ENCODE assay signal across 26 cellular contexts in genomic region chr11:7499046-7499445, GRCh38. TPM values are rescaled to one million over a fixed set of nuclear protein-coding genes. Genes with fewer than 3 reads are reported as not detected.
"Had no signal": no experiment of that assay in that cellular context is flagged by ENCODE, and none has a peak within 500 bp of the region (broad histone marks: within the 10 kb centered on the region; RNA-seq: fewer than 3 reads in every experiment).

No MANE protein-coding gene starts in this region.

- H3K27ac Mint-ChIP-seq: activated naive CD8-positive, alpha-beta T cell had no signal

- H3K4me3 Mint-ChIP-seq: activated naive CD8-positive, alpha-beta T cell; naive thymus-derived CD8-positive, alpha-beta T cell had no signal

- H3K9me3 Mint-ChIP-seq: naive thymus-derived CD8-positive, alpha-beta T cell had no signal

- DNase-seq: activated CD4-positive, alpha-beta T cell treated with anti-CD3 and anti-CD28 coated beads for 4 hours; activated CD4-positive, alpha-beta T cell treated with anti-CD3 and anti-CD28 coated beads, Interleukin-2, amount 50 U/mL, for 4 hours; activated effector memory CD4-positive, alpha-beta T cell treated with Interleukin-2 at 50 U/mL for 16 hours; activated naive CD4-positive, alpha-beta T cell treated with Interleukin-2 at 50 U/mL for 16 hours; adrenal gland; aorta; body of pancreas; cerebellar nuclear complex; colonic mucosa; dorsolateral prefrontal cortex; effector memory CD4-positive, alpha-beta T cell; glutamatergic neuron; kidney; left colon; mammary epithelial cell; midbrain; naive thymus-derived CD8-positive, alpha-beta T cell; stimulated activated CD4-positive, alpha-beta T cell treated with anti-CD3 and anti-CD28 coated beads, Interleukin-1b, Interleukin-23, amount 100 ng/mL, for 48 hours; stimulated activated naive CD4-positive, alpha-beta T cell treated with Interleukin-2 at 50 U/mL for 16 hours; testis; transverse colon had no signal

- H3K27me3 Mint-ChIP-seq: activated naive CD8-positive, alpha-beta T cell; naive thymus-derived CD8-positive, alpha-beta T cell had no signal

- H3K36me3 Mint-ChIP-seq: activated naive CD8-positive, alpha-beta T cell had no signal

- ATAC-seq: body of pancreas; left colon; naive thymus-derived CD8-positive, alpha-beta T cell had no signal

RNA-seq across cellular contexts. Expression of gene OLFML1, which starts 13.7 kb away (rescaled TPM):
- total RNA-seq: epithelial cell of proximal tubule; naive thymus-derived CD8-positive, alpha-beta T cell; pulmonary artery endothelial cell; smooth muscle cell; T-helper 1 cell treated with Interleukin-12 subunit alpha and Interleukin-12 subunit beta and Interleukin-4 antibody, amounts not matched to agents 30 ng/mL and 1 ng/mL, for 36 hours had no signal
- polyA plus RNA-seq: mammary epithelial cell had no signal
